In the genomic region with DNA sequence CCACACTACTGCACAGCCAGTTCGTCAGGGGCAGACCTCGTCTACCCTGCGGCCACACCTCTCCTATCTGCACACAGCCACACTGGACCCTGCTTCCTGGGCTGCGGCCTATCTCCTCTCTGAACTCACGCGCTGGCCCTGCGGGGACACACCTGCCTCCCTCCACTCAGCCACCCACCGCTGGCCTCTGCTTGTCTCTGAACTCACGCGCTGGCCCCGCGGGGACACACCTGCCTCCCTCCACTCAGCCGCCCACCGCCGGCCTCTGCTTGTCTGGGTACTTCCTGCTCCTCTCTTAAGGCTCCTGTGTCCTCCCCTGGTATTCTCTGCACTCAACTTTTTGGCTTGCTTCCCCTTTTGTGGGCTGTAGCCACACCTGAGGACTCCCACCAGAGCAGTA, we compare ENCODE assay signal across 14 cellular contexts.
"Had no signal": no experiment of that assay in that cellular context is flagged by ENCODE, and none has a peak within 500 bp of the region (broad histone marks: within the 10 kb centered on the region; RNA-seq: fewer than 3 reads in every experiment).

No MANE protein-coding gene starts in this region.

- ATAC-seq: activated CD8-positive, alpha-beta T cell treated with anti-CD3 and anti-CD28 coated beads, Interleukin-2, amount 10 ng/mL, durations not matched to agents 7 days and 5 days; foreskin keratinocyte; lower lobe of right lung; naive thymus-derived CD8-positive, alpha-beta T cell had no signal

- H3K4me3 Mint-ChIP-seq: activated CD8-positive, alpha-beta T cell treated with anti-CD3 and anti-CD28 coated beads, Interleukin-2, amount 10 ng/mL, durations not matched to agents 7 days and 5 days; activated naive CD4-positive, alpha-beta T cell treated with anti-CD3 and anti-CD28 coated beads, Interleukin-2, amount 10 ng/mL, durations not matched to agents 7 days and 5 days; immature natural killer cell; type B pancreatic cell had no signal

- H3K27me3 ChIP-seq: cardiac muscle cell, foreskin keratinocyte, right atrium auricular region had no signal

- H3K4me3 ChIP-seq: cardiac muscle cell, lower lobe of right lung, right atrium auricular region, skin epidermis had no signal

- H3K36me3 ChIP-seq: cardiac muscle cell had no signal

- H3K9me3 ChIP-seq: lower lobe of right lung, right atrium auricular region had no signal

- H3K4me1 Mint-ChIP-seq: activated naive CD4-positive, alpha-beta T cell treated with anti-CD3 and anti-CD28 coated beads, Interleukin-2, amount 10 ng/mL, durations not matched to agents 7 days and 5 days; immature natural killer cell had no signal

- H3K27me3 Mint-ChIP-seq: activated naive CD4-positive, alpha-beta T cell treated with anti-CD3 and anti-CD28 coated beads, Interleukin-2, amount 10 ng/mL, durations not matched to agents 7 days and 5 days; naive thymus-derived CD8-positive, alpha-beta T cell; type B pancreatic cell had no signal

- H3K9me3 Mint-ChIP-seq: activated naive CD4-positive, alpha-beta T cell treated with anti-CD3 and anti-CD28 coated beads, Interleukin-2, amount 10 ng/mL, durations not matched to agents 7 days and 5 days; naive thymus-derived CD8-positive, alpha-beta T cell; type B pancreatic cell had no signal

- DNase-seq: activated CD8-positive, alpha-beta memory T cell treated with anti-CD3 and anti-CD28 coated beads, Interleukin-2, amount 50 U/mL, for 48 hours; activated CD8-positive, alpha-beta T cell treated with anti-CD3 and anti-CD28 coated beads, Interleukin-2, amount 10 ng/mL, durations not matched to agents 7 days and 5 days; activated naive CD4-positive, alpha-beta T cell treated with anti-CD3 and anti-CD28 coated beads, Interleukin-2, amount 10 ng/mL, durations not matched to agents 7 days and 5 days; foreskin keratinocyte; immature natural killer cell; lower lobe of right lung; naive thymus-derived CD8-positive, alpha-beta T cell; nucleus accumbens; T-helper 2 cell had no signal

- H3K27ac Mint-ChIP-seq: activated CD8-positive, alpha-beta T cell treated with anti-CD3 and anti-CD28 coated beads, Interleukin-2, amount 10 ng/mL, durations not matched to agents 7 days and 5 days; activated naive CD4-positive, alpha-beta T cell treated with anti-CD3 and anti-CD28 coated beads, Interleukin-2, amount 10 ng/mL, durations not matched to agents 7 days and 5 days; activated T-helper 2 cell treated with anti-CD3 and anti-CD28 coated beads, Interferon-gamma antibody, Interleukin-2, Interleukin-4, amounts not matched to agents 10 μg/mL and 5 μg/mL and 100 μg/mL, durations not matched to agents 14 hours and 24 hours and 36 hours; immature natural killer cell; type B pancreatic cell had no signal

- H3K4me1 ChIP-seq: foreskin keratinocyte, lower lobe of right lung, right atrium auricular region had no signal

- H3K27ac ChIP-seq: cardiac muscle cell, foreskin keratinocyte, lower lobe of right lung, right atrium auricular region, skin epidermis had no signal
